In the genomic region with DNA sequence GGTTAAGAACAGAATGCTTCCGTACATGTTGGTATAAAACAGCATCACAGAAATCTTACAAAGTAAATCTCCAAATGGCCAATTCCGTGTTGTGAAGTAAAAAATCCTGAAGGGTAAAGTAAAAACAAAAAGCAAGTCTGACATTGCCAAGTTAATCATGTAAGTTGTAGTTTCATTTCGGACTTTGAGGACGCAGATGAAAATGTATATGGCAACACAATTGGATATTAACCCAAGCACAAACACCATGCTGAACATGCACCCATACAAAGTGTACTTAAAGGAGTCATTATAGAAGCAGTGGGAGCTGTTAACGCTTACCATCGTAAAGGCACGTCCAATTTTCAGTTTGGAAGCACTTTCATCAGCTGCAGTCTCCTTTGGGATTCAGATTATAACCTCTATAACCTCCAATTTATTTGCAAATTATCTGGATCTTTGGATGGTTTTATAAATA, we compare ENCODE assay signal across 8 cellular contexts. TPM values are rescaled to one million over a fixed set of nuclear protein-coding genes. Genes with fewer than 3 reads are reported as not detected.
DNase-seq lines count a peak whose midpoint lies in the region; ATAC-seq and TF ChIP-seq lines count a peak whose summit lies in the region.

No MANE protein-coding gene starts in this region.

- H3K4me1 Mint-ChIP-seq in GM23338, result peaks cover 21% of the 10 kb centered on the region
- H3K4me1 Mint-ChIP-seq in activated naive CD8-positive, alpha-beta T cell (ENCODE audit: low read depth), result peaks cover 53% of the 10 kb centered on the region

- H4K20me1 ChIP-seq in GM23338 (replicated peaks; ENCODE audit: insufficient read depth), result no peaks in the 10 kb centered on the region

- peak overlapping the region; percentile 79 for H3K4me3 Mint-ChIP-seq in GM23338
- peak overlapping the region; percentile 87 for H3K4me3 Mint-ChIP-seq in activated naive CD8-positive, alpha-beta T cell

- H3K4me2 ChIP-seq in GM23338, result peak overlapping the region; percentile 61

- no peaks in the 10 kb centered on the region for H3K79me2 ChIP-seq in GM23338 (replicated peaks; ENCODE audit: insufficient read depth)

- in situ Hi-C loops in gastrocnemius medialis (cut with MboI; ENCODE audit: low sequenced_read_pairs in 4 of 4), result loop anchor here in 1 of 4 donors (25.0 kb wide), 1 partner anchor 175 kb away; no protein-coding TSS in a partner anchor

- H3K27ac ChIP-seq in GM23338 (ENCODE audit: low read depth) (peak overlapping the region; percentile 66), right cardiac atrium (ENCODE audit: low read length) (peak overlapping the region; percentile 82), gastrocnemius medialis (peak overlapping the region; percentile 49 to 70 (median 62))

- no peaks in the 10 kb centered on the region for H3K27me3 Mint-ChIP-seq in GM23338 (ENCODE audit: insufficient read depth, low read depth, poor library complexity)
- H3K27me3 Mint-ChIP-seq in activated naive CD8-positive, alpha-beta T cell, result no peaks in the 10 kb centered on the region

- H3K9me3 Mint-ChIP-seq in GM23338, result peaks cover 13% of the 10 kb centered on the region; the same call in 2 of the 3 replicates
- H3K9me3 Mint-ChIP-seq in activated naive CD8-positive, alpha-beta T cell (ENCODE audit: low read depth), result no peaks in the 10 kb centered on the region

- TF ChIP-seq CTCF in GM23338 (conservative IDR thresholded peaks at IDR 0.05; ENCODE audit: low read depth in 2 of 2) (no peak), gastrocnemius medialis (IDR thresholded peaks at IDR 0.05 in 4 of 5, conservative IDR thresholded peaks at IDR 0.05 in 1 of 5) (no peak)

- H3K36me3 ChIP-seq in GM23338 (ENCODE audit: insufficient read depth) (no peaks in the 10 kb centered on the region), gastrocnemius medialis (peaks cover 0 to 2% of the 10 kb centered on the region in 2 donors)

- intact Hi-C loops in right cardiac atrium (cut with DNase I) (loop anchor here in 1 of 4 donors (10.0 kb wide), 1 partner anchor 163 kb away; no protein-coding TSS in a partner anchor), gastrocnemius medialis (cut with DNase I; ENCODE audit: low total_unique reads) (loop anchor here (5.0 kb wide), 1 partner anchor 80 kb away; no protein-coding TSS in a partner anchor)

- H3K27me3 ChIP-seq in GM23338 (ENCODE audit: insufficient read depth) (no peaks in the 10 kb centered on the region), right cardiac atrium (ENCODE audit: control insufficient read depth, insufficient read depth) (no peaks in the 10 kb centered on the region), gastrocnemius medialis (no peaks in the 10 kb centered on the region)

- H3K9me3 ChIP-seq in right cardiac atrium (ENCODE audit: control insufficient read depth, low read length), result no peaks in the 10 kb centered on the region
- no peaks in the 10 kb centered on the region for H3K9me3 ChIP-seq in gastrocnemius medialis

- peaks cover 26% of the 10 kb centered on the region for H3K4me1 ChIP-seq in GM23338 (ENCODE audit: insufficient read depth)
- H3K4me1 ChIP-seq in right cardiac atrium (ENCODE audit: control insufficient read depth, insufficient read depth, low read length), result peaks cover 2% of the 10 kb centered on the region
- no peaks in the 10 kb centered on the region for H3K4me1 ChIP-seq in gastrocnemius medialis

- H3K27ac Mint-ChIP-seq in GM23338, result peak overlapping the region; percentile 73; the same call in 1 of the 2 replicates
- peak overlapping the region; percentile 88 for H3K27ac Mint-ChIP-seq in activated naive CD8-positive, alpha-beta T cell

- no peak overlapping the region for H2AFZ ChIP-seq in GM23338

- H3F3A ChIP-seq in GM23338 (replicated peaks; ENCODE audit: low read depth), result no peaks in the 10 kb centered on the region

- no peak for TF ChIP-seq POLR2A in gastrocnemius medialis (IDR thresholded peaks at IDR 0.05)

- no peaks in the 10 kb centered on the region for H3K9me2 ChIP-seq in GM23338 (ENCODE audit: insufficient read depth)

- H3K4me3 ChIP-seq in GM23338, result peak overlapping the region; percentile 36
- peak overlapping the region; percentile 97 for H3K4me3 ChIP-seq in right cardiac atrium (ENCODE audit: low read length)
- H3K4me3 ChIP-seq in gastrocnemius medialis, result peak overlapping the region; percentile 46 to 52 (median 50)

- DNase-seq in GM23338 (ENCODE audit: low spot score) (peak; percentile 22), right cardiac atrium (no peak), gastrocnemius medialis (no peak), midbrain (lab: John Stamatoyannopoulos, UW) (no peak), NCI-H2029 (lab: John Stamatoyannopoulos, UW) (no peak), NCI-H226 (no peak), AG20443 (ENCODE audit: low spot score) (no peak)

- peaks cover 15% of the 10 kb centered on the region for H3K36me3 Mint-ChIP-seq in GM23338 (ENCODE audit: low read depth)
- H3K36me3 Mint-ChIP-seq in activated naive CD8-positive, alpha-beta T cell, result peaks cover 4% of the 10 kb centered on the region

- no peak; the same call in 2 of the 3 replicates for ATAC-seq in GM23338
- ATAC-seq in right cardiac atrium, result peak in 1 of 2 donors; percentile 48
- ATAC-seq in gastrocnemius medialis, result no peak

- whole genome bisulfite sequencing in right cardiac atrium, result 27% methylated on average over 7 of the region's 7 CpGs

TF ChIP-seq in GM23338, 12 proteins besides CTCF, POLR2A, EP300 and RAD21:
- TF ChIP-seq ZNF114 (CRISPR knock-in tag; IDR thresholded peaks at IDR 0.05) (no peak), EZH2phosphoT487 (IDR thresholded peaks at IDR 0.05; ENCODE audit: unreplicated experiment) (no peak), CREB1 (CRISPR knock-in tag; IDR thresholded peaks at IDR 0.05; ENCODE audit: low read depth) (no peak), POLR2AphosphoS5 (IDR thresholded peaks at IDR 0.05; ENCODE audit: low read depth) (no peak)

RNA-seq across cellular contexts. Expression of gene LPAR6, which starts 0.8 kb away (rescaled TPM):
- total RNA-seq in GM23338 (2014; rRNA removed; shearing (Covaris generic)), result 1.4 and 2.6 TPM in 2 replicates
- 1.9 and 2.1 TPM in 2 replicates for polyA plus RNA-seq in GM23338 (2016; fragmentation: Nextera tagmentation; extraction: Ambion mirVana)
- 10 to 100 TPM; 11.5 to 17.4 (median 13.6) TPM for total RNA-seq in right cardiac atrium
- polyA plus RNA-seq in right cardiac atrium, result 14.3 TPM
- 10 to 100 TPM in 1 of 4 donors, 1 to 10 TPM in 3; 4.1 to 20.6 (median 6.1) TPM for total RNA-seq in gastrocnemius medialis

Comparison
In these comparisons a context has a peak if more than half of its experiments do, and no peak if none do; other contexts are left out.
1. H3K4me3 ChIP-seq: peak in every context shown above with its lines; median percentile 97 in right cardiac atrium; 50 in gastrocnemius medialis; 36 in GM23338.